In the genomic region with DNA sequence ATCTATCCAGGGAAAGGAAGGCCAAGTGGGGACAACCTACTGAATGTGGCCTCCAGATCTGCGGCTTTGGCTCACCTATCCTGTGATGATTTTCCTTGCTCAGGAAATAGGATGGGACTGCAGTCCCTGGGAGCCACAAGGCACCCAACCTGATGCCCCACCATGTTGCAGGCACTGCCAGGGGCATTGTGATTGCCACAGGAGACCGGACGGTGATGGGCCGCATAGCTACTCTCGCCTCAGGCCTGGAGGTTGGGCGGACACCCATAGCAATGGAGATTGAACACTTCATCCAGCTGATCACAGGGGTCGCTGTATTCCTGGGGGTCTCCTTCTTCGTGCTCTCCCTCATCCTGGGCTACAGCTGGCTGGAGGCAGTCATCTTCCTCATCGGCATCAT, we compare ENCODE assay signal across 17 cellular contexts. TPM values are rescaled to one million over a fixed set of nuclear protein-coding genes. Genes with fewer than 3 reads are reported as not detected.
"Had no signal": no experiment of that assay in that cellular context is flagged by ENCODE, and none has a peak within 500 bp of the region (broad histone marks: within the 10 kb centered on the region; RNA-seq: fewer than 3 reads in every experiment).

No MANE protein-coding gene starts in this region.

- H3K9me3 ChIP-seq: colonic mucosa, stomach, transverse colon had no signal

- H3K27ac ChIP-seq: colonic mucosa, SK-N-MC, VCaP had no signal

- H3K27ac Mint-ChIP-seq: activated CD4-positive, alpha-beta memory T cell treated with anti-CD3 and anti-CD28 coated beads for 36 hours; activated naive CD8-positive, alpha-beta T cell treated with anti-CD3 and anti-CD28 coated beads, Interleukin-2, amount 10 ng/mL, durations not matched to agents 7 days and 5 days; activated T-cell treated with anti-CD3 and anti-CD28 coated beads, Interleukin-2, amount 50 U/mL, for 72 hours; memory B cell had no signal

- H3K9me3 Mint-ChIP-seq: activated CD4-positive, alpha-beta memory T cell treated with anti-CD3 and anti-CD28 coated beads for 36 hours; activated naive CD8-positive, alpha-beta T cell treated with anti-CD3 and anti-CD28 coated beads, Interleukin-2, amount 10 ng/mL, durations not matched to agents 7 days and 5 days; activated T-cell treated with anti-CD3 and anti-CD28 coated beads, Interleukin-2, amount 50 U/mL, for 72 hours; memory B cell; nephron progenitor cell had no signal

- DNase-seq: activated CD4-positive, alpha-beta memory T cell treated with anti-CD3 and anti-CD28 coated beads for 36 hours; activated gamma-delta T cell treated with Interleukin-2 at 50 U/mL for 16 hours; activated naive CD8-positive, alpha-beta T cell treated with anti-CD3 and anti-CD28 coated beads, Interleukin-2, amount 10 ng/mL, durations not matched to agents 7 days and 5 days; activated T-cell treated with anti-CD3 and anti-CD28 coated beads, Interleukin-2, amount 50 U/mL, for 72 hours; colonic mucosa; effector CD8-positive, alpha-beta T cell; nephron progenitor cell; stomach; T-helper 1 cell; transverse colon had no signal

- ATAC-seq: activated T-cell treated with anti-CD3 and anti-CD28 coated beads, Interleukin-2, amount 50 U/mL, for 72 hours; left lobe of liver had no signal

- H3K4me1 Mint-ChIP-seq: activated naive CD8-positive, alpha-beta T cell treated with anti-CD3 and anti-CD28 coated beads, Interleukin-2, amount 10 ng/mL, durations not matched to agents 7 days and 5 days; memory B cell had no signal

- H3K27me3 ChIP-seq: colonic mucosa, stomach, transverse colon had no signal

- H3K36me3 ChIP-seq: colonic mucosa, transverse colon had no signal

- H3K4me1 ChIP-seq: colonic mucosa had no signal

- H3K4me3 Mint-ChIP-seq: activated CD4-positive, alpha-beta memory T cell treated with anti-CD3 and anti-CD28 coated beads for 36 hours; activated naive CD8-positive, alpha-beta T cell treated with anti-CD3 and anti-CD28 coated beads, Interleukin-2, amount 10 ng/mL, durations not matched to agents 7 days and 5 days; activated T-cell treated with anti-CD3 and anti-CD28 coated beads, Interleukin-2, amount 50 U/mL, for 72 hours; memory B cell; nephron progenitor cell had no signal

- H3K4me3 ChIP-seq: colonic mucosa, SK-N-MC, stomach, transverse colon had no signal

- H3K36me3 Mint-ChIP-seq: activated CD4-positive, alpha-beta memory T cell treated with anti-CD3 and anti-CD28 coated beads for 36 hours; activated naive CD8-positive, alpha-beta T cell treated with anti-CD3 and anti-CD28 coated beads, Interleukin-2, amount 10 ng/mL, durations not matched to agents 7 days and 5 days; memory B cell had no signal

RNA-seq across cellular contexts. Expression of a gene that starts 11.8 kb away (rescaled TPM):
- total RNA-seq: activated CD4-positive, alpha-beta memory T cell treated with anti-CD3 and anti-CD28 coated beads for 36 hours; activated naive CD8-positive, alpha-beta T cell treated with anti-CD3 and anti-CD28 coated beads, Interleukin-2, amount 10 ng/mL, durations not matched to agents 7 days and 5 days; activated T-cell treated with anti-CD3 and anti-CD28 coated beads, Interleukin-2, amount 50 U/mL, for 72 hours; pulmonary artery endothelial cell had no signal

RNA-seq across cellular contexts. Expression of a gene that starts 24.0 kb away (rescaled TPM):
- total RNA-seq: activated CD4-positive, alpha-beta memory T cell treated with anti-CD3 and anti-CD28 coated beads for 36 hours; activated naive CD8-positive, alpha-beta T cell treated with anti-CD3 and anti-CD28 coated beads, Interleukin-2, amount 10 ng/mL, durations not matched to agents 7 days and 5 days; activated T-cell treated with anti-CD3 and anti-CD28 coated beads, Interleukin-2, amount 50 U/mL, for 72 hours; astrocyte; colonic mucosa; left lobe of liver; osteoblast; pulmonary artery endothelial cell had no signal

RNA-seq across cellular contexts. Expression of a gene that starts 46.0 kb away (rescaled TPM):
- total RNA-seq: activated CD4-positive, alpha-beta memory T cell treated with anti-CD3 and anti-CD28 coated beads for 36 hours; activated naive CD8-positive, alpha-beta T cell treated with anti-CD3 and anti-CD28 coated beads, Interleukin-2, amount 10 ng/mL, durations not matched to agents 7 days and 5 days; astrocyte; left lobe of liver; osteoblast; pulmonary artery endothelial cell had no signal

RNA-seq across cellular contexts. Expression of a gene that starts 57.4 kb away (rescaled TPM):
- total RNA-seq: activated CD4-positive, alpha-beta memory T cell treated with anti-CD3 and anti-CD28 coated beads for 36 hours; activated naive CD8-positive, alpha-beta T cell treated with anti-CD3 and anti-CD28 coated beads, Interleukin-2, amount 10 ng/mL, durations not matched to agents 7 days and 5 days; osteoblast; pulmonary artery endothelial cell; stomach; transverse colon had no signal
